10 cellular contexts compared by ENCODE assay signal in genomic region chr14:68813318-68813838, GRCh38. TPM values are rescaled to one million over a fixed set of nuclear protein-coding genes. Genes with fewer than 3 reads are reported as not detected.
DNase-seq lines count a peak whose midpoint lies in the region; ATAC-seq, FAIRE-seq and TF ChIP-seq lines count a peak whose summit lies in the region.
"Had no signal": no experiment of that assay in that cellular context is flagged by ENCODE, and none has a peak within 500 bp of the region (broad histone marks: within the 10 kb centered on the region; RNA-seq: fewer than 3 reads in every experiment).

No MANE protein-coding gene starts in this region.

- peak overlapping the region; percentile 36 for H3K4me3 Mint-ChIP-seq in natural killer cell treated with Interleukin-12 subunit alpha and Interleukin-12 subunit beta and Interleukin-15 and Interleukin-18, amount 100 ng/mL, for 72 hours

- H3K9me3 ChIP-seq in heart right ventricle (no peaks in the 10 kb centered on the region), GM12878 (replicated peaks; ENCODE audit: control insufficient read depth, insufficient read depth, low read length) (no peaks in the 10 kb centered on the region), upper lobe of right lung (no peaks in the 10 kb centered on the region)

- H3K27ac ChIP-seq in heart right ventricle (peak overlapping the region in 9 of 10 donors; percentile 98 to 100 (median 99)), GM12878 (ENCODE audit: control insufficient read depth, insufficient read depth) (peak overlapping the region; percentile 95), upper lobe of right lung (peak overlapping the region; percentile 100)

- in situ Hi-C loops in GM12878 (cut with MboI) = no loop called here

- H3K79me2 ChIP-seq in GM12878 (ENCODE audit: control insufficient read depth, insufficient read depth, low read length) = peaks cover 35% of the 10 kb centered on the region

- DNase-seq in heart right ventricle (no peak), left ventricle myocardium superior (no peak), GM12878 (ENCODE audit: low read depth, low spot score) (no peak), upper lobe of right lung (no peak), NCI-H1092 (lab: John Stamatoyannopoulos, UW) (no peak), HT-29 (ENCODE audit: low spot score) (no peak)
- no peak for DNase-seq in natural killer cell treated with Interleukin-12 subunit alpha and Interleukin-12 subunit beta and Interleukin-15 and Interleukin-18, amount 100 ng/mL, for 72 hours (ENCODE audit: low spot score)
- DNase-seq in stimulated activated CD4-positive, alpha-beta T cell treated with anti-CD3 and anti-CD28 coated beads, Interleukin-1b, Interleukin-23, amount 100 ng/mL, for 48 hours = no peak
- DNase-seq: C1 segment of cervical spinal cord, NCI-H1417 had no signal

- H3K9me3 Mint-ChIP-seq in natural killer cell treated with Interleukin-12 subunit alpha and Interleukin-12 subunit beta and Interleukin-15 and Interleukin-18, amount 100 ng/mL, for 72 hours = no peaks in the 10 kb centered on the region

- H3K36me3 ChIP-seq in heart right ventricle = no peaks in the 10 kb centered on the region
- no peaks in the 10 kb centered on the region for H3K36me3 ChIP-seq in GM12878 (ENCODE audit: control insufficient read depth in 2 of 2, insufficient read depth in 2 of 2, low read length in 1 of 2)
- H3K36me3 ChIP-seq in upper lobe of right lung = no peaks in the 10 kb centered on the region

- H3K4me3 ChIP-seq in heart right ventricle = no peak overlapping the region
- peak overlapping the region; percentile 58 for H3K4me3 ChIP-seq in GM12878
- no peak overlapping the region for H3K4me3 ChIP-seq in upper lobe of right lung

- BruUV-seq in GM12878 (replicated peaks; lab: Mats Ljungman, UMichigan) = no TSS peak

- no peak for TF ChIP-seq RAD21 in GM12878 (IDR thresholded peaks at IDR 0.05; ENCODE audit: insufficient read depth, low read depth, low read length)

- no peak for FAIRE-seq in GM12878 (lab: Jason Lieb, UNC)

- peak overlapping the region; percentile 99 for H3K4me2 ChIP-seq in GM12878 (ENCODE audit: control insufficient read depth, insufficient read depth)

- ATAC-seq in heart right ventricle = no peak
- no peak for ATAC-seq in left ventricle myocardium superior
- ATAC-seq in GM12878 = no peak
- no peak for ATAC-seq in natural killer cell treated with Interleukin-12 subunit alpha and Interleukin-12 subunit beta and Interleukin-15 and Interleukin-18, amount 100 ng/mL, for 72 hours
- ATAC-seq in upper lobe of right lung = no peak

- intact Hi-C loops in heart right ventricle (cut with DNase I) = loop anchor here in 3 of 10 donors (10.0 kb wide), 1 partner anchor 669 kb away; no protein-coding TSS in a partner anchor
- intact Hi-C loops in left ventricle myocardium superior (cut with micrococcal nuclease) = loop anchor here (10.0 kb wide), 1 partner anchor 879 kb away; no protein-coding TSS in a partner anchor
- intact Hi-C loops in GM12878 (cut with micrococcal nuclease; ENCODE audit: unreplicated experiment) = loop anchor here (10.0 kb wide), 1 partner anchor 529 kb away; no protein-coding TSS in a partner anchor
- intact Hi-C loops in upper lobe of right lung (cut with DNase I) = loop anchor here (10.0 kb wide), 1 partner anchor 569 kb away; no protein-coding TSS in a partner anchor

- no peaks in the 10 kb centered on the region for H4K20me1 ChIP-seq in GM12878 (ENCODE audit: control insufficient read depth, insufficient read depth)

- H3K27ac Mint-ChIP-seq in natural killer cell treated with Interleukin-12 subunit alpha and Interleukin-12 subunit beta and Interleukin-15 and Interleukin-18, amount 100 ng/mL, for 72 hours = peak overlapping the region; percentile 94 to 95

- peaks cover 6 to 66% (median 49%) of the 10 kb centered on the region in 9 donors for H3K4me1 ChIP-seq in heart right ventricle
- H3K4me1 ChIP-seq in GM12878 (ENCODE audit: control insufficient read depth, insufficient read depth, low read length) = peaks cover 41% of the 10 kb centered on the region
- peaks cover 50% of the 10 kb centered on the region for H3K4me1 ChIP-seq in upper lobe of right lung

- RAD21 ChIA-PET in GM12878 (lab: Charles Lee; ENCODE audit: unreplicated experiment) = interaction anchor here (0.7 to 13.5 kb wide), 19 partner anchors 8 to 869 kb away, joined by 3 to 292 read pairs (median 5); partner anchors contain the start of gene ZFP36L1

- peaks cover 31 to 37% of the 10 kb centered on the region in 2 donors for H3K4me1 Mint-ChIP-seq in natural killer cell treated with Interleukin-12 subunit alpha and Interleukin-12 subunit beta and Interleukin-15 and Interleukin-18, amount 100 ng/mL, for 72 hours (ENCODE audit: low read depth in 2 of 2)

- no peak overlapping the region for H2AFZ ChIP-seq in GM12878 (ENCODE audit: control insufficient read depth, low read depth, low read length)

- POLR2A ChIA-PET in GM12878 (lab: Charles Lee) = interaction anchor here (0.9 to 10.0 kb wide), 8 partner anchors 9 to 566 kb away, joined by 3 to 115 read pairs (median 5); partner anchors contain the start of gene ZFP36L1

- TF ChIP-seq CTCF in heart right ventricle (IDR thresholded peaks at IDR 0.05) (no peak), GM12878 (IDR thresholded peaks at IDR 0.05 in 2 of 3, conservative IDR thresholded peaks at IDR 0.05 in 1 of 3; ENCODE audit: control insufficient read depth in 2 of 3, extremely low read depth in 1 of 3, insufficient read depth in 1 of 3, low read depth in 3 of 3, low read length in 3 of 3) (no peak), upper lobe of right lung (IDR thresholded peaks at IDR 0.05) (no peak)

- CTCF ChIA-PET in GM12878 (lab: Yijun Ruan, JAX) = interaction anchor here (0.8 to 22.6 kb wide), 14 partner anchors 13 to 880 kb away, joined by 3 to 310 read pairs (median 14); partner anchors contain the start of gene ZFP36L1

- no peaks in the 10 kb centered on the region for H3K27me3 Mint-ChIP-seq in natural killer cell treated with Interleukin-12 subunit alpha and Interleukin-12 subunit beta and Interleukin-15 and Interleukin-18, amount 100 ng/mL, for 72 hours

- H3K9ac ChIP-seq in GM12878 (ENCODE audit: control insufficient read depth, insufficient read depth, low read length) = 0 out of 2 replicates have a peak overlapping the region, but pooled peaks have one; percentile 23

- 64 to 73% methylated on average over 5 of the region's 5 CpGs for WGBS in heart right ventricle, 2 donors
- WGBS in GM12878 (ENCODE audit: insufficient coverage, insufficient replicate concordance, low lambda C conversion rate, missing lambda C conversion rate) = 38% methylated on average over 5 of the region's 5 CpGs

- no peak for TF ChIP-seq EP300 in GM12878 (IDR thresholded peaks at IDR 0.05; ENCODE audit: borderline replicate concordance in 1 of 2, control insufficient read depth in 1 of 2, low read depth in 2 of 2, low read length in 2 of 2)

- H3K27me3 ChIP-seq in heart right ventricle = no peaks in the 10 kb centered on the region
- no peaks in the 10 kb centered on the region for H3K27me3 ChIP-seq in GM12878 (replicated peaks in 1 of 2; ENCODE audit: control insufficient read depth in 2 of 2, insufficient read depth in 2 of 2, low read length in 1 of 2)
- H3K27me3 ChIP-seq in upper lobe of right lung = no peaks in the 10 kb centered on the region

- SMC1A ChIA-PET in GM12878 (lab: Charles Lee; ENCODE audit: uncharacterized antibody, unreplicated experiment) = interaction anchor here (1.2 to 15.9 kb wide), 15 partner anchors 9 to 975 kb away, joined by 4 to 314 read pairs (median 19); partner anchors contain the start of gene ZFP36L1

- no peak for TF ChIP-seq POLR2A in GM12878 (IDR thresholded peaks at IDR 0.05; ENCODE audit: low read depth, low read length)

- H3K36me3 Mint-ChIP-seq in natural killer cell treated with Interleukin-12 subunit alpha and Interleukin-12 subunit beta and Interleukin-15 and Interleukin-18, amount 100 ng/mL, for 72 hours = no peaks in the 10 kb centered on the region

TF ChIP-seq in GM12878, 131 proteins besides CTCF, POLR2A, EP300 and RAD21 (continues in another document):
- peak in 1 of 2 experiments; percentile 8; a peak in 1 of 4 replicates for TF ChIP-seq IKZF2 (IDR thresholded peaks at IDR 0.05)
- 0 out of 2 replicates have a peak, but pooled peaks have one; percentile 24 for TF ChIP-seq TCF12 (IDR thresholded peaks at IDR 0.05; ENCODE audit: low read depth, low read length)
- peak; percentile 45; the same call in 1 of the 2 replicates for TF ChIP-seq IKZF1 (conservative IDR thresholded peaks at IDR 0.05)

RNA-seq across cellular contexts. Expression of gene ZFP36L1, which starts 20.5 kb away (rescaled TPM):
- total RNA-seq in heart right ventricle (100 to 1,000 TPM in 2 of 10 donors, 10 to 100 TPM in 8; 46.5 to 127 (median 55.3) TPM), left ventricle myocardium superior (49.2 TPM), GM12878 (2014; rRNA removed) (27.9 and 31.3 TPM in 2 replicates), GM12878 (2014; rRNA removed; fragmentation: Illumina TruSeq; extraction: Trizol) (27.0 and 28.3 TPM in 2 replicates), GM12878 (2021) (166 and 184 TPM in 2 replicates), upper lobe of right lung (187 TPM)
- polyA plus RNA-seq in heart right ventricle (10 to 100 TPM; 40.8 to 41.1 TPM), GM12878 (2011; rRNA removed) (47.4 and 53.5 TPM in 2 replicates), GM12878 (2014; fragmentation: Illumina TruSeq; extraction: Trizol) (69.3 and 78.7 TPM in 2 replicates), GM12878 (2014; fragmentation: Nextera tagmentation; extraction: Ambion mirVana) (10 to 100 TPM; 22.0 to 22.6 TPM), GM12878 (2014; rRNA removed) (96.1 and 121 TPM in 2 replicates), GM12878 (2016; fragmentation: Nextera tagmentation; extraction: Ambion mirVana) (100 to 1,000 TPM; 119 to 138 TPM)
- 120 and 134 TPM in 2 replicates for total RNA-seq in GM12878 (2013; cell fraction: nucleolus; rRNA removed)
- 21.7 TPM for polyA plus RNA-seq in GM12878 (2011; ENCODE audit: low read depth)
- polyA plus RNA-seq in GM12878 (2011; cell fraction: cytosol; rRNA removed) = 143 and 162 TPM in 2 replicates
- polyA plus RNA-seq in GM12878 (2011; cell fraction: nucleus; rRNA removed) = 173 and 272 TPM in 2 replicates
- polyA plus RNA-seq in GM12878 (2012) = 67.3 and 98.4 TPM in 2 replicates
- 29.0 and 48.5 TPM in 2 replicates for polyA minus RNA-seq in GM12878 (2011; rRNA and poly(A)+ RNA removed)
- polyA minus RNA-seq in GM12878 (2011; cell fraction: cytosol; rRNA and poly(A)+ RNA removed) = 183 and 200 TPM in 2 replicates
- 63.3 and 109 TPM in 2 replicates for polyA minus RNA-seq in GM12878 (2011; cell fraction: nucleus; rRNA and poly(A)+ RNA removed)
- total RNA-seq in natural killer cell treated with Interleukin-12 subunit alpha and Interleukin-12 subunit beta and Interleukin-15 and Interleukin-18, amount 100 ng/mL, for 72 hours = 10 to 100 TPM; 42.4 to 94.9 TPM
- total RNA-seq in HT-29 (2014; rRNA removed; shearing (Covaris generic)) = 83.8 and 88.6 TPM in 2 replicates
